Comparison of ENCODE assay signal across 7 cellular contexts in the genomic region with DNA sequence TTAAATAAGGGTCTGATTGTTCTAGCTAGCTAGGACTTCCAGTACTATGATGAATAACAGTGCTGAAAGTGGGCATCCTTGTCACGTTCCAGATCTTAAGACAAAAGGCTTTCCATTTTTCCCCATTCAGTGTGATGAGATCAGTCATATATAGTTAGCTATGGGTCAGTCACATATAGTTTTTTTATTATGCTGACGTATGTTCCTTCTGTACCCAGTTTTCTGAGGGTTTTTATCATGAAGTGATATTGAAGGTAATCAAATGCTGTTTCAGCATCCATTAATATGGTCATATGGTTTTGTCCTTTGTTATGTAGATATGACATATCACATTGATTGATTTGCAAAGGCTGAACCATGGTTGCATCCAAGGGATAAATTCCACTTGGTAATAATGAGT.
"Had no signal": no experiment of that assay in that cellular context is flagged by ENCODE, and none has a peak within 500 bp of the region (broad histone marks: within the 10 kb centered on the region; RNA-seq: fewer than 3 reads in every experiment).

No MANE protein-coding gene starts in this region.

- H3K27ac ChIP-seq: HL-60, KMS-11 had no signal

- H3K4me2 ChIP-seq: KMS-11 had no signal

- DNase-seq: IMR-90, KBM-7, KG1 had no signal

- ATAC-seq: K562 had no signal

- H3K4me3 ChIP-seq: K562 had no signal

- FAIRE-seq: HTR-8/SVneo, K562 had no signal

- H3K9ac ChIP-seq: KMS-11 had no signal
